Comparison of ENCODE assay signal across 1 cellular context in genomic region chr4:151260526-151260925, GRCh38.
TF ChIP-seq lines count a peak whose summit lies in the region.

No MANE protein-coding gene starts in this region.

TF ChIP-seq in WTC11, 78 proteins besides CTCF, POLR2A, EP300 and RAD21 (continued from another document):
- TF ChIP-seq PRDM15 (CRISPR knock-in tag; IDR thresholded peaks at IDR 0.05) = no peak
- TF ChIP-seq NR2C2 (CRISPR knock-in tag; IDR thresholded peaks at IDR 0.05) = no peak
- TF ChIP-seq IRF2 (CRISPR knock-in tag; IDR thresholded peaks at IDR 0.05; ENCODE audit: borderline replicate concordance, low read depth) = no peak
- no peak for TF ChIP-seq TEAD1 (CRISPR knock-in tag; IDR thresholded peaks at IDR 0.05)
- no peak for TF ChIP-seq FOXP4 (CRISPR knock-in tag; IDR thresholded peaks at IDR 0.05)
- no peak for TF ChIP-seq E2F1 (CRISPR knock-in tag; IDR thresholded peaks at IDR 0.05)
- TF ChIP-seq ZNF671 (CRISPR knock-in tag; IDR thresholded peaks at IDR 0.05) = no peak
- TF ChIP-seq MXD4 (CRISPR knock-in tag; IDR thresholded peaks at IDR 0.05; ENCODE audit: borderline replicate concordance) = no peak
- TF ChIP-seq NFE2L1 (CRISPR knock-in tag; IDR thresholded peaks at IDR 0.05) = no peak
- TF ChIP-seq ZNF532 (CRISPR knock-in tag; IDR thresholded peaks at IDR 0.05; ENCODE audit: borderline replicate concordance) = no peak
